ENCODE assay signal across 27 cellular contexts in the genomic region with DNA sequence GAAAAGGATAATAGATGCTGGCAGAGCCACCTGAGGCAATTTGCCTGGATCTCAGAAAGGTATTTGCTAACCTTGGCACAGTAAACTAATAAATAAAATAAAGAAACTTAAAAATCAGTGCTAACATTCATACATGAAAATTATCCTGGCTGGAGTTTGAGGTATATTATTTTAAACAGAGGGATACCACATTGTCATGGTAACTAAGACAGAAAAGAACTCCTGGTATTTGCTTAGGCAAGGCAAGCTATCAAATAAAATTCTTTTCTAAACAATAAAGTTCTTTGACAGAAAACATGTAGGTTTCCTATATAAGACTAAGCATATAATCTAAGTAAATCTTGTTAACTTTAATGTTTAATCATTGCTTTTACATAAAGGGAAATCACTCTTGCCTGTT.
"Had no signal": no experiment of that assay in that cellular context is flagged by ENCODE, and none has a peak within 500 bp of the region (broad histone marks: within the 10 kb centered on the region; RNA-seq: fewer than 3 reads in every experiment).

No MANE protein-coding gene starts in this region.

- H3K4me1 ChIP-seq: adrenal gland, foreskin keratinocyte, heart left ventricle, left lung, lower lobe of right lung, parathyroid adenoma, psoas muscle, right atrium auricular region, suprapubic skin, tibial artery, upper lobe of right lung had no signal

- H3K27ac Mint-ChIP-seq: activated naive CD8-positive, alpha-beta T cell; naive thymus-derived CD8-positive, alpha-beta T cell had no signal

- H3K4me1 Mint-ChIP-seq: naive thymus-derived CD8-positive, alpha-beta T cell; neural crest cell had no signal

- H3K27ac ChIP-seq: adrenal gland, brain microvascular endothelial cell, foreskin keratinocyte, heart left ventricle, left lung, lower lobe of right lung, parathyroid adenoma, psoas muscle, right atrium auricular region, suprapubic skin, tibial artery, upper lobe of right lung had no signal

- DNase-seq: activated CD4-positive, alpha-beta T cell treated with anti-CD3 and anti-CD28 coated beads for 4 hours; activated CD4-positive, alpha-beta T cell treated with anti-CD3 and anti-CD28 coated beads, Interleukin-2, amount 50 U/mL, for 4 hours; activated effector memory CD4-positive, alpha-beta T cell treated with Interleukin-2 at 50 U/mL for 16 hours; activated naive CD4-positive, alpha-beta T cell treated with Interleukin-2 at 50 U/mL for 16 hours; activated T-cell treated with anti-CD3 and anti-CD28 coated beads for 4 hours; adrenal gland; aorta; brain microvascular endothelial cell; cortex of kidney; foreskin keratinocyte; heart left ventricle; left lung; lower lobe of right lung; mesenchymal stem cell; naive thymus-derived CD8-positive, alpha-beta T cell; nucleus accumbens; psoas muscle; stimulated activated CD4-positive, alpha-beta T cell treated with anti-CD3 and anti-CD28 coated beads, Interleukin-15, amount 100 ng/mL, for 24 hours; stimulated activated naive CD4-positive, alpha-beta T cell; tibial artery; upper lobe of right lung had no signal

- H3K9ac ChIP-seq: parathyroid adenoma had no signal

- H3K36me3 ChIP-seq: adrenal gland, brain microvascular endothelial cell, heart left ventricle, left lung, lower lobe of right lung, right atrium auricular region, suprapubic skin, tibial artery, upper lobe of right lung had no signal

- H3K79me2 ChIP-seq: parathyroid adenoma had no signal

- H3K4me3 Mint-ChIP-seq: activated naive CD8-positive, alpha-beta T cell; naive thymus-derived CD8-positive, alpha-beta T cell; neural crest cell had no signal

- H3K36me3 Mint-ChIP-seq: activated naive CD8-positive, alpha-beta T cell; naive thymus-derived CD8-positive, alpha-beta T cell had no signal

- H3K27me3 ChIP-seq: brain microvascular endothelial cell, right atrium auricular region, suprapubic skin, tibial artery, upper lobe of right lung had no signal

- H3K4me3 ChIP-seq: adrenal gland, heart left ventricle, left lung, lower lobe of right lung, psoas muscle, right atrium auricular region, suprapubic skin, tibial artery, upper lobe of right lung had no signal

- ATAC-seq: esophagus mucosa; foreskin keratinocyte; heart left ventricle; left lung; lower lobe of right lung; naive thymus-derived CD8-positive, alpha-beta T cell; psoas muscle; upper lobe of right lung had no signal

- H3K9me3 ChIP-seq: adrenal gland, heart left ventricle, left lung, lower lobe of right lung, psoas muscle, right atrium auricular region, suprapubic skin, tibial artery, upper lobe of right lung had no signal

- H2AFZ ChIP-seq: parathyroid adenoma had no signal
